In the genomic region with DNA sequence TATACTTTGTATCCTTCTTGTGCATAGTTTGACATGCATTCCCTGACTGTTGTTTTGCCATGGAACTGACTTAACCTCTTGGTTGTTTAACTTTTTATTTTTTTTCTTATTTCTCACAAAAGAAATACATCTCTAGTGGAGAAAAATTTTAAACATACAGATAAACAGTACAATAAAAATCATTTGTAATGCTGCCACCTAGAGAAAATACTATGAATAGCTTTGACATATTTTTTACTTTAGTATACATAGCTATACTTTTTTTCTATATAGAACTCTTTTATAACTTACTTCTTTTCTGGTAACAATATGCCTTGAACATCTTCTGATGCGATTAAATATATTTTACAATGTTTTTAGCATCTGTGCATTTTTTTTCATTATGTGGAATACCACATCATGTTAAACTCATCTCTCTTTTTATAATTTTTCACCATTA, we compare ENCODE assay signal across 11 cellular contexts.
DNase-seq lines count a peak whose midpoint lies in the region; ATAC-seq and TF ChIP-seq lines count a peak whose summit lies in the region.
"Had no signal": no experiment of that assay in that cellular context is flagged by ENCODE, and none has a peak within 500 bp of the region (broad histone marks: within the 10 kb centered on the region; RNA-seq: fewer than 3 reads in every experiment).

No MANE protein-coding gene starts in this region.

- H3K4me3 ChIP-seq in cardiac muscle cell (no peak overlapping the region), SU-DHL-6 (ENCODE audit: insufficient read depth, low read length, poor library complexity, severe bottlenecking) (no peak overlapping the region), transverse colon (no peak overlapping the region)
- H3K4me3 ChIP-seq: K562, skin epidermis had no signal

- no peaks in the 10 kb centered on the region for H3K27me3 ChIP-seq in cardiac muscle cell
- H3K27me3 ChIP-seq in SU-DHL-6 (ENCODE audit: low read length) = no peaks in the 10 kb centered on the region
- no peaks in the 10 kb centered on the region for H3K27me3 ChIP-seq in transverse colon

- ATAC-seq in Right ventricle myocardium inferior = no peak
- ATAC-seq in HG03280 (IDR thresholded peaks at IDR 0.05; ENCODE audit: unreplicated experiment) = no peak
- ATAC-seq in GM21786 (IDR thresholded peaks at IDR 0.05; ENCODE audit: unreplicated experiment) = no peak
- ATAC-seq: activated CD4-positive, CD25-positive, alpha-beta regulatory T cell treated with anti-CD3 and anti-CD28 coated beads, Interleukin-2, amount 50 U/mL, for 24 hours; K562 had no signal

- no peaks in the 10 kb centered on the region for H3K79me2 ChIP-seq in SU-DHL-6 (ENCODE audit: insufficient read depth, low read length)

- TF ChIP-seq POLR2A in transverse colon (IDR thresholded peaks at IDR 0.05) = no peak

- TF ChIP-seq EP300 in transverse colon (IDR thresholded peaks at IDR 0.05; ENCODE audit: low read depth) = no peak

- DNase-seq in cardiac muscle cell (ENCODE audit: low read depth in 1 of 2, low spot score in 1 of 2) (peak in 1 of 2 donors; percentile 33), Right ventricle myocardium inferior (ENCODE audit: missing footprints) (no peak), inferior parietal cortex (ENCODE audit: extremely low spot score) (peak; percentile 77), transverse colon (no peak), NOMO-1 treated with DMSO at 0.1 percent for 48 hours (lab: John Stamatoyannopoulos, UW; ENCODE audit: unreplicated experiment) (no peak)

- H3K4me1 ChIP-seq in cardiac muscle cell (ENCODE audit: low read depth) (peaks cover 12% of the 10 kb centered on the region), transverse colon (peaks cover 0 to 12% (median 0%) of the 10 kb centered on the region in 4 donors)

- no peak overlapping the region for H3K9ac ChIP-seq in SU-DHL-6 (ENCODE audit: low read length)

- H3K9me3 ChIP-seq in cardiac muscle cell (ENCODE audit: low read depth) (no peaks in the 10 kb centered on the region), SU-DHL-6 (ENCODE audit: insufficient read depth, low read length) (no peaks in the 10 kb centered on the region), transverse colon (no peaks in the 10 kb centered on the region)

- WGBS in transverse colon (ENCODE audit: low coverage in 1 of 2), 2 donors = 57 to 70% methylated on average over 1 of the region's 1 CpG

- H2AFZ ChIP-seq in SU-DHL-6 (ENCODE audit: low read depth, low read length, severe bottlenecking) = no peak overlapping the region

- H3K27ac ChIP-seq in cardiac muscle cell (no peak overlapping the region), SU-DHL-6 (ENCODE audit: low read depth, low read length) (no peak overlapping the region), transverse colon (no peak overlapping the region)
- H3K27ac ChIP-seq: skin epidermis had no signal

- in situ Hi-C loops in transverse colon (cut with MboI; ENCODE audit: low pct_ligation_motif_present in 1 of 4, low pct_unique_long_range_greater_than_20kb in 1 of 4, low sequenced_read_pairs in 3 of 4) = no loop called here

- H3F3A ChIP-seq in SU-DHL-6 (ENCODE audit: insufficient read depth) = no peaks in the 10 kb centered on the region

- no peak overlapping the region for H3K4me2 ChIP-seq in SU-DHL-6 (ENCODE audit: low read depth, low read length, poor library complexity, severe bottlenecking)

- H3K36me3 ChIP-seq in cardiac muscle cell (no peaks in the 10 kb centered on the region), SU-DHL-6 (ENCODE audit: low read length) (no peaks in the 10 kb centered on the region), transverse colon (no peaks in the 10 kb centered on the region)

- no peaks in the 10 kb centered on the region for H3K9me2 ChIP-seq in SU-DHL-6 (replicated peaks; ENCODE audit: insufficient read depth, low read length)

- peak; percentile 41 for TF ChIP-seq CTCF in cardiac muscle cell (IDR thresholded peaks at IDR 0.05; ENCODE audit: low read depth, low read length)
- TF ChIP-seq CTCF in SU-DHL-6 (IDR thresholded peaks at IDR 0.05; ENCODE audit: insufficient read depth, low read length, poor library complexity, severe bottlenecking) = peak; percentile 41
- TF ChIP-seq CTCF in transverse colon (IDR thresholded peaks at IDR 0.05) = peak; percentile 23 to 52 (median 43)

- intact Hi-C loops in Right ventricle myocardium inferior (cut with DNase I) = loop anchor here (5.0 to 10.0 kb wide), 2 partner anchors 41 to 99 kb away; no protein-coding TSS in a partner anchor
- intact Hi-C loops in transverse colon (cut with DNase I; ENCODE audit: low total_unique reads) = no loop called here

- H4K20me1 ChIP-seq in SU-DHL-6 (ENCODE audit: low read depth, low read length) = no peaks in the 10 kb centered on the region
